In the genomic region with DNA sequence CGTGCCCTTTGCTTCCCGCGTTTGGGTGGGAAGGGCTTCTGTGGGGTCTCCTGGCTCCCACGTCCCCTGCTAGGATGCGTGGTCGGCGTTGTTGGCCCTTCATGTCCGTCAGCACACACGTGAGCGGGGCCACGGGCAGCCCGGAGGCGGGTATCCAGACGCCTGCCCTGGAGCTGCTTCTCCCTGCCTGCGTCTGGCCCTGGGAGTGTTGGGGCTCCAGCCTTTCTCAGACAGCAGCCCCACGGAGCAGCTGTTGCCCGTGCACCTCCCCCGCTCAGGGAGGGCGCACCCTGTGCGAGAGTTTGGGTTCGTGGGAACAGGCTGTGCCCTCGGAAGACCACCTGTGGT, we compare ENCODE assay signal across 19 cellular contexts. TPM values are rescaled to one million over a fixed set of nuclear protein-coding genes. Genes with fewer than 3 reads are reported as not detected.
A peak's percentile ranks its signal among the peaks of the same experiment; 100 is the strongest.
DNase-seq lines count a peak whose midpoint lies in the region; TF ChIP-seq lines count a peak whose summit lies in the region.
"Had no signal": no experiment of that assay in that cellular context is flagged by ENCODE, and none has a peak within 500 bp of the region (broad histone marks: within the 10 kb centered on the region; RNA-seq: fewer than 3 reads in every experiment).

No MANE protein-coding gene starts in this region.

- H3K27me3 Mint-ChIP-seq in dendritic cell treated with granulocyte-macrophage colony-stimulating factor and Interleukin-4, amounts not matched to agents 40 ng/mL and 50 ng/mL, for 4 days = no peaks in the 10 kb centered on the region

- no peak overlapping the region for H2BK15ac ChIP-seq in neuronal stem cell (ENCODE audit: low read length)

- H3K36me3 Mint-ChIP-seq in dendritic cell treated with granulocyte-macrophage colony-stimulating factor and Interleukin-4, amounts not matched to agents 40 ng/mL and 50 ng/mL, for 4 days (ENCODE audit: low read depth) = peaks cover 100% of the 10 kb centered on the region

- H3K4me1 Mint-ChIP-seq in dendritic cell treated with granulocyte-macrophage colony-stimulating factor and Interleukin-4, amounts not matched to agents 40 ng/mL and 50 ng/mL, for 4 days (ENCODE audit: low read depth) = peaks cover 9% of the 10 kb centered on the region

- H3K9ac ChIP-seq in neuronal stem cell (ENCODE audit: low read depth, low read length, poor library complexity) = no peak overlapping the region

- TF ChIP-seq EP300 in transverse colon (IDR thresholded peaks at IDR 0.05; ENCODE audit: low read depth) = no peak

- H3K4me3 Mint-ChIP-seq in dendritic cell treated with granulocyte-macrophage colony-stimulating factor and Interleukin-4, amounts not matched to agents 40 ng/mL and 50 ng/mL, for 4 days = no peak overlapping the region

- no peak overlapping the region for H2AK5ac ChIP-seq in neuronal stem cell (ENCODE audit: low read depth, low read length)

- no peak overlapping the region for H3K14ac ChIP-seq in neuronal stem cell (ENCODE audit: low read length)

- POLR2A ChIA-PET in RWPE1 (lab: Yijun Ruan, JAX; ENCODE audit: low non-redundant PET) = no interaction called here

- H3K4me3 ChIP-seq in neuronal stem cell (ENCODE audit: low read length in 2 of 2) (peak overlapping the region in 1 of 2 donors; percentile 26), transverse colon (no peak overlapping the region)

- no peak for TF ChIP-seq POLR2A in transverse colon (IDR thresholded peaks at IDR 0.05)

- TF ChIP-seq CTCF in RWPE1 (conservative IDR thresholded peaks at IDR 0.05; ENCODE audit: low read depth) = no peak
- TF ChIP-seq CTCF in transverse colon (IDR thresholded peaks at IDR 0.05) = no peak

- WGBS in neuronal stem cell (ENCODE audit: extremely low coverage in 2 of 2, insufficient read length in 2 of 2, insufficient replicate concordance in 1 of 2), 2 donors = no CpG with 5 or more reads among the region's 22 CpGs
- 90% methylated on average over 22 of the region's 22 CpGs; no CpG with 5 or more reads in 1 of the 2 donors for WGBS in transverse colon (ENCODE audit: low coverage in 1 of 2), 2 donors

- H3K4ac ChIP-seq in neuronal stem cell (ENCODE audit: low read length) = no peak overlapping the region

- H3K27ac ChIP-seq in RWPE1 (peak overlapping the region; percentile 72), neuronal stem cell (replicated peaks; ENCODE audit: low read length) (no peak overlapping the region), transverse colon (peak overlapping the region in 3 of 4 donors; percentile 6 to 60 (median 8))
- H3K27ac ChIP-seq: C4-2B had no signal

- H3K27me3 ChIP-seq in neuronal stem cell (ENCODE audit: control insufficient read depth in 3 of 3, insufficient read depth in 3 of 3, low read depth in 1 of 3, low read length in 3 of 3) (no peaks in the 10 kb centered on the region), transverse colon (no peaks in the 10 kb centered on the region)

- H2BK12ac ChIP-seq in neuronal stem cell (ENCODE audit: low read length) = no peak overlapping the region

- peaks cover 47 to 90% of the 10 kb centered on the region in 2 donors for H3K36me3 ChIP-seq in neuronal stem cell (replicated peaks in 1 of 2; ENCODE audit: control insufficient read depth in 2 of 2, insufficient read depth in 2 of 2, low read length in 2 of 2)
- H3K36me3 ChIP-seq in transverse colon = peaks cover 0 to 45% (median 22%) of the 10 kb centered on the region in 4 donors

- no peak for DNase-seq in RWPE1 (ENCODE audit: low spot score)
- no peak for DNase-seq in neuronal stem cell (ENCODE audit: low spot score)
- DNase-seq in transverse colon = no peak
- DNase-seq in KG1 (lab: John Stamatoyannopoulos, UW) = no peak
- DNase-seq in NCI-H510A (lab: John Stamatoyannopoulos, UW) = no peak
- no peak for DNase-seq in NCI-H524 treated with DMSO at 0.1 percent for 48 hours (lab: John Stamatoyannopoulos, UW)
- DNase-seq: ACHN, DMS79, Karpas-422, NCI-H1092, NCI-H1436 treated with DMSO at 0.1 percent for 48 hours, NCI-H2029 treated with DMSO at 0.1 percent for 48 hours, NCI-H2171 treated with DMSO at 0.1 percent for 48 hours, NCI-H446 treated with DMSO at 0.1 percent for 48 hours, NCI-H774, OCI-M1, SIG-M5 had no signal

- H4K8ac ChIP-seq in neuronal stem cell (ENCODE audit: low read depth, low read length) = no peak overlapping the region

- peak overlapping the region; percentile 50 for H3K27ac Mint-ChIP-seq in dendritic cell treated with granulocyte-macrophage colony-stimulating factor and Interleukin-4, amounts not matched to agents 40 ng/mL and 50 ng/mL, for 4 days

- H4K91ac ChIP-seq in neuronal stem cell (ENCODE audit: low read depth, low read length, poor library complexity) = no peak overlapping the region

- no peak overlapping the region for H3K4me2 ChIP-seq in neuronal stem cell (ENCODE audit: insufficient read depth, low read length, poor library complexity, severe bottlenecking)

- H2BK5ac ChIP-seq in neuronal stem cell (ENCODE audit: low read length) = no peak overlapping the region

- CTCF ChIA-PET in RWPE1 (lab: Yijun Ruan, JAX) = no interaction called here

- peaks cover 37% of the 10 kb centered on the region for H3K79me1 ChIP-seq in neuronal stem cell (ENCODE audit: low read depth, low read length)

- H3K18ac ChIP-seq in neuronal stem cell (ENCODE audit: low read length) = no peak overlapping the region

- no peak overlapping the region for H2AFZ ChIP-seq in neuronal stem cell (ENCODE audit: low read length)

- no peaks in the 10 kb centered on the region for H3K9me3 Mint-ChIP-seq in dendritic cell treated with granulocyte-macrophage colony-stimulating factor and Interleukin-4, amounts not matched to agents 40 ng/mL and 50 ng/mL, for 4 days

- H2BK120ac ChIP-seq in neuronal stem cell (ENCODE audit: low read depth, low read length) = no peak overlapping the region

- in situ Hi-C loops in transverse colon (cut with MboI; ENCODE audit: low pct_ligation_motif_present in 1 of 4, low pct_unique_long_range_greater_than_20kb in 1 of 4, low sequenced_read_pairs in 3 of 4) = no loop called here

- H3K4me1 ChIP-seq in neuronal stem cell (ENCODE audit: control insufficient read depth in 2 of 2, insufficient read depth in 1 of 2, low read depth in 1 of 2, low read length in 2 of 2) = peaks cover 15 to 25% of the 10 kb centered on the region in 2 donors
- H3K4me1 ChIP-seq in transverse colon = peaks cover 3 to 17% (median 9%) of the 10 kb centered on the region in 4 donors

- H3K23ac ChIP-seq in neuronal stem cell (ENCODE audit: low read depth, low read length, poor library complexity) = peak overlapping the region; percentile 52

- intact Hi-C loops in dendritic cell treated with granulocyte-macrophage colony-stimulating factor and Interleukin-4, amounts not matched to agents 40 ng/mL and 50 ng/mL, for 4 days (cut with micrococcal nuclease) = no loop called here
- intact Hi-C loops in transverse colon (cut with DNase I; ENCODE audit: low total_unique reads) = no loop called here

- H3K9me3 ChIP-seq in neuronal stem cell (replicated peaks in 1 of 2; ENCODE audit: control insufficient read depth in 2 of 2, insufficient read depth in 1 of 2, low read depth in 1 of 2, low read length in 2 of 2) (no peaks in the 10 kb centered on the region), transverse colon (no peaks in the 10 kb centered on the region)

RNA-seq across cellular contexts. Expression of a gene that starts 14.5 kb away (rescaled TPM):
- 124 TPM for polyA plus RNA-seq in neuronal stem cell (2013, experiment 1 of 2)
- polyA plus RNA-seq in neuronal stem cell (2013, experiment 2 of 2) = 126 TPM
- total RNA-seq in transverse colon = 10 to 100 TPM; 36.3 to 77.2 (median 41.6) TPM

RNA-seq across cellular contexts. Expression of a gene that starts 16.3 kb away (rescaled TPM):
- 3,965 TPM for polyA plus RNA-seq in neuronal stem cell (2013, experiment 1 of 2)
- polyA plus RNA-seq in neuronal stem cell (2013, experiment 2 of 2) = 3,732 TPM
- 1,000 to 10,000 TPM; 1,367 to 2,740 (median 2,511) TPM for total RNA-seq in transverse colon

RNA-seq across cellular contexts. Expression of a gene that starts 20.6 kb away (rescaled TPM):
- polyA plus RNA-seq in neuronal stem cell (2013, experiment 1 of 2) = 41.6 TPM
- 42.6 TPM for polyA plus RNA-seq in neuronal stem cell (2013, experiment 2 of 2)
- total RNA-seq in transverse colon = 1 to 10 TPM; 1.4 to 4.4 (median 2.9) TPM

RNA-seq across cellular contexts. Expression of a gene that starts 28.0 kb away (rescaled TPM):
- 3.4 TPM for polyA plus RNA-seq in neuronal stem cell (2013, experiment 1 of 2)
- polyA plus RNA-seq in neuronal stem cell (2013, experiment 2 of 2) = 3.9 TPM
- 1 to 10 TPM in 1 of 4 donors, under 1 TPM in 3; under 0.01 to 6.0 (median 0.36) TPM for total RNA-seq in transverse colon

RNA-seq across cellular contexts. Expression of a gene that starts 38.2 kb away (rescaled TPM):
- 61.9 TPM for polyA plus RNA-seq in neuronal stem cell (2013, experiment 1 of 2)
- polyA plus RNA-seq in neuronal stem cell (2013, experiment 2 of 2) = 60.2 TPM
- 100 to 1,000 TPM in 3 of 4 donors, 10 to 100 TPM in 1; 32.2 to 196 (median 156) TPM for total RNA-seq in transverse colon
